ENCODE assay signal across 1 cellular context in genomic region chr6:79672631-79673065, GRCh38.
TF ChIP-seq lines count a peak whose summit lies in the region.

No MANE protein-coding gene starts in this region.

TF ChIP-seq in HepG2, 621 proteins besides CTCF, POLR2A, EP300 and RAD21 (continued from another document and continues in another):
- TF ChIP-seq ZNF281 (CRISPR knock-in tag; IDR thresholded peaks at IDR 0.05; ENCODE audit: borderline replicate concordance): no peak
- TF ChIP-seq ZNF362 (CRISPR knock-in tag; IDR thresholded peaks at IDR 0.05; ENCODE audit: borderline replicate concordance): no peak
- TF ChIP-seq CBFB (CRISPR knock-in tag; IDR thresholded peaks at IDR 0.05): no peak
- TF ChIP-seq SRY (CRISPR knock-in tag; IDR thresholded peaks at IDR 0.05): no peak
- no peak for TF ChIP-seq PRDM10 (CRISPR knock-in tag; IDR thresholded peaks at IDR 0.05; ENCODE audit: low read depth)
- no peak for TF ChIP-seq ZKSCAN8 (CRISPR knock-in tag; IDR thresholded peaks at IDR 0.05; ENCODE audit: borderline replicate concordance)
- peak; percentile 74 for TF ChIP-seq STAG1 (CRISPR knock-in tag; IDR thresholded peaks at IDR 0.05)
- TF ChIP-seq ZSCAN29 (CRISPR knock-in tag; conservative IDR thresholded peaks at IDR 0.05): no peak
- no peak for TF ChIP-seq RFXAP (CRISPR knock-in tag; IDR thresholded peaks at IDR 0.05; ENCODE audit: borderline replicate concordance)
- TF ChIP-seq ZNF547 (CRISPR knock-in tag; IDR thresholded peaks at IDR 0.05): no peak
- no peak for TF ChIP-seq ZNF790 (CRISPR knock-in tag; IDR thresholded peaks at IDR 0.05; ENCODE audit: borderline replicate concordance)
- no peak for TF ChIP-seq ZNF263 (CRISPR knock-in tag; IDR thresholded peaks at IDR 0.05)
- TF ChIP-seq ZSCAN25 (CRISPR knock-in tag; IDR thresholded peaks at IDR 0.05): no peak
- no peak for TF ChIP-seq ZMYM4 (CRISPR knock-in tag; IDR thresholded peaks at IDR 0.05)
- no peak for TF ChIP-seq DBP (CRISPR knock-in tag; IDR thresholded peaks at IDR 0.05; ENCODE audit: not compliant biosample characterization)
- no peak for TF ChIP-seq ATF1 (CRISPR knock-in tag; IDR thresholded peaks at IDR 0.05)
- TF ChIP-seq NBN (conservative IDR thresholded peaks at IDR 0.05): no peak
- TF ChIP-seq ZNF800 (CRISPR knock-in tag; IDR thresholded peaks at IDR 0.05): no peak
- TF ChIP-seq ZNF761 (CRISPR knock-in tag; conservative IDR thresholded peaks at IDR 0.05): no peak
- no peak for TF ChIP-seq HNF1A (IDR thresholded peaks at IDR 0.05; ENCODE audit: low read depth)
- no peak for TF ChIP-seq HNF1A (CRISPR knock-in tag; IDR thresholded peaks at IDR 0.05; ENCODE audit: borderline replicate concordance)
- TF ChIP-seq SRF (IDR thresholded peaks at IDR 0.05; ENCODE audit: low read depth, low read length): no peak
- no peak for TF ChIP-seq NR2F2 (IDR thresholded peaks at IDR 0.05; ENCODE audit: borderline replicate concordance, low read depth)
- TF ChIP-seq SRSF9 (IDR thresholded peaks at IDR 0.05; ENCODE audit: borderline replicate concordance, insufficient read depth, low read depth, low read length, poor library complexity, severe bottlenecking): no peak
- TF ChIP-seq ZNF569 (CRISPR knock-in tag; IDR thresholded peaks at IDR 0.05; ENCODE audit: borderline replicate concordance): no peak
- peak; percentile 56; the same call in 1 of the 2 replicates for TF ChIP-seq TFAP4 (IDR thresholded peaks at IDR 0.05; ENCODE audit: borderline replicate concordance, low read depth)
- TF ChIP-seq CEBPB (IDR thresholded peaks at IDR 0.05; ENCODE audit: borderline replicate concordance, low read depth, low read length): no peak
- TF ChIP-seq ZNF207 (IDR thresholded peaks at IDR 0.05; ENCODE audit: borderline replicate concordance): no peak
- no peak for TF ChIP-seq TFDP2 (CRISPR knock-in tag; IDR thresholded peaks at IDR 0.05)
- TF ChIP-seq CREB3 (CRISPR knock-in tag; IDR thresholded peaks at IDR 0.05): no peak
- TF ChIP-seq NFYB (CRISPR knock-in tag; IDR thresholded peaks at IDR 0.05): no peak
- TF ChIP-seq HNF4G (IDR thresholded peaks at IDR 0.05; ENCODE audit: borderline replicate concordance, low read depth, low read length): peak; percentile 14; the same call in 1 of the 2 replicates
- TF ChIP-seq HNF4G (CRISPR knock-in tag; IDR thresholded peaks at IDR 0.05; ENCODE audit: borderline replicate concordance, low read depth): no peak
- no peak for TF ChIP-seq ZNF354B (CRISPR knock-in tag; IDR thresholded peaks at IDR 0.05)
- no peak for TF ChIP-seq TIGD3 (CRISPR knock-in tag; IDR thresholded peaks at IDR 0.05; ENCODE audit: borderline replicate concordance)
- no peak for TF ChIP-seq TP53 (CRISPR knock-in tag; conservative IDR thresholded peaks at IDR 0.05)
- TF ChIP-seq ZKSCAN5 (CRISPR knock-in tag; IDR thresholded peaks at IDR 0.05): no peak
- TF ChIP-seq PCBP2 (optimal IDR thresholded peaks at IDR 0.05; ENCODE audit: low read depth, low read length, poor library complexity, severe bottlenecking): no peak
- no peak for TF ChIP-seq POLR2AphosphoS2 (IDR thresholded peaks at IDR 0.05; ENCODE audit: low read depth, low read length)
